ENCODE assay signal across 27 cellular contexts in the genomic region with DNA sequence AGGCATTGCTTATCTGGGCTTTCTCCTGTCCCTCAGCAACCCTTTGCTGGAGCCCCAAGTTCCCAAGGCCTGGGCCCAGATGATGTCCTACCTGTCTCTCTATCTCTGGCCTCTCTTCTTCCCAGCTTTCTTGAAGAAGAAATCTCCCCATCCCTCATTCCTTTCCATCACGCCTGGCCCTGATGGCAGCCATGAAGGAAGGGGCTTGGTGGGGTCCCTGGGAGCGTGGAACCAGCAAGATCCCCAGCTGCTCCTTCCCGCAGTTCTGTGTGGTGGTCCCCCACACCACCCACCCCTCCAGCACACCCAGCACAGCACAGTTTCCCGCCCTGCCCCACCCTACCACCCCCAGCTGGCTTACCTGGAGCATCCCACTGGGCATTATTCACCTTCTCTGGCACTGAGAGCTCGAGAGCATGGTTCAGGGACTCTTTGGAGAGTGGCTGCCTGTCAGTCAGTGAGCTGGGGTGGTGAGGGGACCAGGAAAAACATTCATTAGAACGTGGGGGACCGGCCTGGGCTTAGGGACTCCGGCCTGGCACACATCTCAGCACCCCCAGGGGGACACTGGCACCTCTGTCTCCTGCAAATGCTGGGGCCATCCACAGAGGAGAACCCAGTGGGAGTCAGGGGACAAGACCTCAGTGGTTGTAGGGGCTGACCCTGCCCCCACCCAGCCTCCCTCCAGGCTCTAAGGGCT. TPM values are rescaled to one million over a fixed set of nuclear protein-coding genes. Genes with fewer than 3 reads are reported as not detected.
DNase-seq lines count a peak whose midpoint lies in the region; ATAC-seq and TF ChIP-seq lines count a peak whose summit lies in the region.
"Had no signal": no experiment of that assay in that cellular context is flagged by ENCODE, and none has a peak within 500 bp of the region (broad histone marks: within the 10 kb centered on the region; RNA-seq: fewer than 3 reads in every experiment).

No MANE protein-coding gene starts in this region.

- no peak overlapping the region for H3K4me2 ChIP-seq in neuronal stem cell (ENCODE audit: insufficient read depth, low read length, poor library complexity, severe bottlenecking)
- H3K4me2 ChIP-seq in PC-3 (ENCODE audit: low read length), result no peak overlapping the region

- no peaks in the 10 kb centered on the region for H3K9me2 ChIP-seq in PC-3 (replicated peaks; ENCODE audit: low read length)

- H3K4me3 ChIP-seq in colonic mucosa, result no peak overlapping the region
- H3K4me3 ChIP-seq in neuronal stem cell (ENCODE audit: low read length in 2 of 2), result no peak overlapping the region
- no peak overlapping the region for H3K4me3 ChIP-seq in A673 (ENCODE audit: low read depth, low read length, poor library complexity, severe bottlenecking)
- H3K4me3 ChIP-seq in PC-3 (ENCODE audit: low read length), result no peak overlapping the region
- H3K4me3 ChIP-seq: adrenal gland, breast epithelium, esophagus squamous epithelium, sigmoid colon, SK-N-MC had no signal

- CTCF ChIA-PET in activated CD8-positive, alpha-beta memory T cell treated with anti-CD3 and anti-CD28 coated beads, Interleukin-2, amount 10 ng/mL, durations not matched to agents 7 days and 5 days (lab: Charles Lee), result interaction anchor here (2.0 kb wide), 1 partner anchor 12 kb away, joined by 8 read pairs; no protein-coding TSS in a partner anchor
- CTCF ChIA-PET in A673 (lab: Charles Lee), result interaction anchor here (0.6 kb wide), 1 partner anchor 26 kb away, joined by 3 read pairs; a partner anchor contains a TSS
- CTCF ChIA-PET in PC-3 (lab: Charles Lee), result no interaction called here

- H3K27ac Mint-ChIP-seq in activated CD8-positive, alpha-beta memory T cell treated with anti-CD3 and anti-CD28 coated beads, Interleukin-2, amount 10 ng/mL, durations not matched to agents 7 days and 5 days, result no peak overlapping the region
- H3K27ac Mint-ChIP-seq: T-helper 17 cell had no signal

- no TSS peak for BruUV-seq in A673 (replicated peaks; lab: Mats Ljungman, UMichigan)
- no TSS peak for BruUV-seq in PC-3 (replicated peaks; lab: Mats Ljungman, UMichigan)

- no peak overlapping the region for H4K8ac ChIP-seq in neuronal stem cell (ENCODE audit: low read depth, low read length)

- H3K27ac ChIP-seq in colonic mucosa (no peak overlapping the region), neuronal stem cell (replicated peaks; ENCODE audit: low read length) (no peak overlapping the region), A673 (ENCODE audit: low read depth, low read length, poor library complexity, severe bottlenecking) (no peak overlapping the region), PC-3 (ENCODE audit: low read length) (no peak overlapping the region)
- H3K27ac ChIP-seq: adrenal gland, breast epithelium, sigmoid colon, SK-N-MC had no signal

- H3K27me3 ChIP-seq in colonic mucosa (no peaks in the 10 kb centered on the region), neuronal stem cell (ENCODE audit: control insufficient read depth in 3 of 3, insufficient read depth in 3 of 3, low read depth in 1 of 3, low read length in 3 of 3) (peaks cover 0 to 8% (median 0%) of the 10 kb centered on the region in 3 experiments), A673 (replicated peaks; ENCODE audit: insufficient read depth, low read depth, low read length, poor library complexity) (no peaks in the 10 kb centered on the region), PC-3 (ENCODE audit: low read length) (no peaks in the 10 kb centered on the region)
- H3K27me3 ChIP-seq: adrenal gland, esophagus squamous epithelium, sigmoid colon had no signal

- H3K4me1 ChIP-seq in colonic mucosa (peaks cover 11% of the 10 kb centered on the region), neuronal stem cell (ENCODE audit: control insufficient read depth in 2 of 2, insufficient read depth in 1 of 2, low read depth in 1 of 2, low read length in 2 of 2) (peaks cover 5 to 12% of the 10 kb centered on the region in 2 donors), A673 (ENCODE audit: insufficient read depth, low read length, poor library complexity, severe bottlenecking) (no peaks in the 10 kb centered on the region), PC-3 (ENCODE audit: insufficient read depth, low read length) (peaks cover 51% of the 10 kb centered on the region)
- H3K4me1 ChIP-seq: breast epithelium had no signal

- peak; percentile 21 for DNase-seq in activated CD8-positive, alpha-beta memory T cell treated with anti-CD3 and anti-CD28 coated beads, Interleukin-2, amount 10 ng/mL, durations not matched to agents 7 days and 5 days
- no peak for DNase-seq in activated CD8-positive, alpha-beta memory T cell treated with anti-CD3 and anti-CD28 coated beads, Interleukin-2, amount 50 U/mL, for 48 hours
- peak; percentile 16 for DNase-seq in colonic mucosa
- DNase-seq in neuronal stem cell (ENCODE audit: low spot score), result no peak
- peak; percentile 39 for DNase-seq in ureter (ENCODE audit: low spot score)
- DNase-seq in A673 (ENCODE audit: low spot score), result no peak
- DNase-seq in PC-3, result no peak
- DNase-seq in NCI-H1694 (lab: John Stamatoyannopoulos, UW), result no peak
- DNase-seq: activated CD4-positive, alpha-beta T cell treated with anti-CD3 and anti-CD28 coated beads, Interleukin-2, amount 50 U/mL, for 4 hours; activated naive CD4-positive, alpha-beta T cell; activated T-cell treated with anti-CD3 and anti-CD28 coated beads, Interleukin-2, amount 50 U/mL, for 1 hour; Calu3; esophagus squamous epithelium; HCEC 1CT; left ventricle myocardium superior; midbrain; NCI-H1694 treated with DMSO at 0.1 percent for 48 hours; NCI-H524 treated with DMSO at 0.1 percent for 48 hours; RPMI8226; sigmoid colon; T-helper 17 cell had no signal

- no peak overlapping the region for H3K23ac ChIP-seq in neuronal stem cell (ENCODE audit: low read depth, low read length, poor library complexity)

- H3K9ac ChIP-seq in colonic mucosa (ENCODE audit: low read depth in 2 of 2, low read length in 2 of 2) (no peak overlapping the region), neuronal stem cell (ENCODE audit: low read depth, low read length, poor library complexity) (no peak overlapping the region), PC-3 (ENCODE audit: low read length) (no peak overlapping the region)

- H3K4me1 Mint-ChIP-seq in activated CD8-positive, alpha-beta memory T cell treated with anti-CD3 and anti-CD28 coated beads, Interleukin-2, amount 10 ng/mL, durations not matched to agents 7 days and 5 days, result peaks cover 1% of the 10 kb centered on the region

- intact Hi-C loops in colonic mucosa (cut with DNase I), result no loop called here
- intact Hi-C loops in A673 (cut with micrococcal nuclease; ENCODE audit: unreplicated experiment), result no loop called here
- intact Hi-C loops in PC-3 (cut with micrococcal nuclease), result no loop called here

- no peaks in the 10 kb centered on the region for H3K9me3 Mint-ChIP-seq in activated CD8-positive, alpha-beta memory T cell treated with anti-CD3 and anti-CD28 coated beads, Interleukin-2, amount 10 ng/mL, durations not matched to agents 7 days and 5 days (ENCODE audit: low read depth)
- H3K9me3 Mint-ChIP-seq: nephron had no signal

- no peaks in the 10 kb centered on the region for H4K20me1 ChIP-seq in PC-3 (ENCODE audit: low read length)

- H3K18ac ChIP-seq in neuronal stem cell (ENCODE audit: low read length), result peak overlapping the region; percentile 2

- POLR2A ChIA-PET in A673 (lab: Charles Lee; ENCODE audit: low non-redundant PET), result no interaction called here
- POLR2A ChIA-PET in PC-3 (lab: Charles Lee; ENCODE audit: unreplicated experiment), result no interaction called here

- peaks cover 9% of the 10 kb centered on the region for H3K27me3 Mint-ChIP-seq in activated CD8-positive, alpha-beta memory T cell treated with anti-CD3 and anti-CD28 coated beads, Interleukin-2, amount 10 ng/mL, durations not matched to agents 7 days and 5 days

- no peaks in the 10 kb centered on the region for H3F3A ChIP-seq in PC-3 (ENCODE audit: low read length, unreplicated experiment)

- H3K9me3 ChIP-seq in colonic mucosa (no peaks in the 10 kb centered on the region), neuronal stem cell (replicated peaks in 1 of 2; ENCODE audit: control insufficient read depth in 2 of 2, insufficient read depth in 1 of 2, low read depth in 1 of 2, low read length in 2 of 2) (no peaks in the 10 kb centered on the region), A673 (ENCODE audit: low read depth, low read length, poor library complexity, severe bottlenecking) (no peaks in the 10 kb centered on the region), PC-3 (ENCODE audit: low read length) (no peaks in the 10 kb centered on the region)
- H3K9me3 ChIP-seq: adrenal gland, breast epithelium, esophagus squamous epithelium, sigmoid colon had no signal

- no peak overlapping the region for H2BK12ac ChIP-seq in neuronal stem cell (ENCODE audit: low read length)

- WGBS in neuronal stem cell (ENCODE audit: extremely low coverage in 2 of 2, insufficient read length in 2 of 2, insufficient replicate concordance in 1 of 2), 2 donors, result no CpG with 5 or more reads among the region's 8 CpGs

- no peaks in the 10 kb centered on the region for H3K79me1 ChIP-seq in neuronal stem cell (ENCODE audit: low read depth, low read length)

- H3K36me3 Mint-ChIP-seq in activated CD8-positive, alpha-beta memory T cell treated with anti-CD3 and anti-CD28 coated beads, Interleukin-2, amount 10 ng/mL, durations not matched to agents 7 days and 5 days, result no peaks in the 10 kb centered on the region

- H2AK5ac ChIP-seq in neuronal stem cell (ENCODE audit: low read depth, low read length), result peak overlapping the region; percentile 31

- no peaks in the 10 kb centered on the region for H3K36me3 ChIP-seq in colonic mucosa
- no peaks in the 10 kb centered on the region for H3K36me3 ChIP-seq in neuronal stem cell (replicated peaks in 1 of 2; ENCODE audit: control insufficient read depth in 2 of 2, insufficient read depth in 2 of 2, low read length in 2 of 2)
- no peaks in the 10 kb centered on the region for H3K36me3 ChIP-seq in A673 (ENCODE audit: insufficient read depth, low read length, poor library complexity, severe bottlenecking)
- H3K36me3 ChIP-seq in PC-3 (ENCODE audit: low read depth, low read length), result no peaks in the 10 kb centered on the region
- H3K36me3 ChIP-seq: adrenal gland, breast epithelium, esophagus squamous epithelium, sigmoid colon had no signal

- no peaks in the 10 kb centered on the region for H3K79me2 ChIP-seq in PC-3 (ENCODE audit: low read length)

- H2BK5ac ChIP-seq in neuronal stem cell (ENCODE audit: low read length), result no peak overlapping the region

- H3K4me3 Mint-ChIP-seq in activated CD8-positive, alpha-beta memory T cell treated with anti-CD3 and anti-CD28 coated beads, Interleukin-2, amount 10 ng/mL, durations not matched to agents 7 days and 5 days, result no peak overlapping the region
- H3K4me3 Mint-ChIP-seq: nephron, T-helper 17 cell had no signal

- no peak overlapping the region for H3K4ac ChIP-seq in neuronal stem cell (ENCODE audit: low read length)

- H4K91ac ChIP-seq in neuronal stem cell (ENCODE audit: low read depth, low read length, poor library complexity), result no peak overlapping the region

- no peak overlapping the region for H2BK15ac ChIP-seq in neuronal stem cell (ENCODE audit: low read length)

- H2BK120ac ChIP-seq in neuronal stem cell (ENCODE audit: low read depth, low read length), result no peak overlapping the region

- H2AFZ ChIP-seq in neuronal stem cell (ENCODE audit: low read length), result no peak overlapping the region
- no peak overlapping the region for H2AFZ ChIP-seq in PC-3 (ENCODE audit: low read length)

- no peak for ATAC-seq in activated CD8-positive, alpha-beta memory T cell treated with anti-CD3 and anti-CD28 coated beads, Interleukin-2, amount 10 ng/mL, durations not matched to agents 7 days and 5 days
- no peak for ATAC-seq in PC-3
- ATAC-seq: left ventricle myocardium superior, T-helper 17 cell had no signal

- TF ChIP-seq CTCF in colonic mucosa (IDR thresholded peaks at IDR 0.05) (no peak), A673 (conservative IDR thresholded peaks at IDR 0.05; ENCODE audit: low read depth, low read length) (no peak), PC-3 (conservative IDR thresholded peaks at IDR 0.05; ENCODE audit: low read depth, low read length) (no peak)

- H3K14ac ChIP-seq in neuronal stem cell (ENCODE audit: low read length), result no peak overlapping the region

RNA-seq across cellular contexts. Expression of a gene that starts 26.6 kb away (rescaled TPM):
- total RNA-seq in activated CD8-positive, alpha-beta memory T cell treated with anti-CD3 and anti-CD28 coated beads, Interleukin-2, amount 10 ng/mL, durations not matched to agents 7 days and 5 days, result under 1 TPM in 1 of 2 experiments, not detected in 1; 0.28 TPM
- total RNA-seq in colonic mucosa (under 1 TPM; 0.58 to 0.59 TPM), ureter (1.6 TPM), A673 (2021) (0.35 and 0.45 TPM in 2 replicates), PC-3 (2014; rRNA removed) (0.36 and 0.40 TPM in 2 replicates)
- 0.57 TPM for polyA plus RNA-seq in neuronal stem cell (2013, experiment 1 of 2)
- 0.93 TPM for polyA plus RNA-seq in neuronal stem cell (2013, experiment 2 of 2)
- total RNA-seq: Daoy had no signal

RNA-seq across cellular contexts. Expression of a gene that starts 56.6 kb away (rescaled TPM):
- 10 to 100 TPM; 34.0 to 35.8 TPM for total RNA-seq in activated CD8-positive, alpha-beta memory T cell treated with anti-CD3 and anti-CD28 coated beads, Interleukin-2, amount 10 ng/mL, durations not matched to agents 7 days and 5 days
- total RNA-seq in colonic mucosa, result 10 to 100 TPM; 42.6 to 54.5 TPM
- polyA plus RNA-seq in neuronal stem cell (2013, experiment 1 of 2), result 0.08 TPM
- polyA plus RNA-seq in neuronal stem cell (2013, experiment 2 of 2), result 0.06 TPM
- total RNA-seq in ureter, result 78.0 TPM
- 12.0 and 15.7 TPM in 2 replicates for total RNA-seq in A673 (2021)
- total RNA-seq in PC-3 (2014; rRNA removed), result 1.3 and 5.4 TPM in 2 replicates
- total RNA-seq: LHCN-M2 had no signal

RNA-seq across cellular contexts. Expression of a gene that starts 58.6 kb away (rescaled TPM):
- total RNA-seq in activated CD8-positive, alpha-beta memory T cell treated with anti-CD3 and anti-CD28 coated beads, Interleukin-2, amount 10 ng/mL, durations not matched to agents 7 days and 5 days, result 100 to 1,000 TPM in 1 of 2 experiments, 10 to 100 TPM in 1; 97.9 to 105 TPM
- total RNA-seq in colonic mucosa, result 100 to 1,000 TPM; 203 to 264 TPM
- 8.8 TPM for polyA plus RNA-seq in neuronal stem cell (2013, experiment 1 of 2)
- 7.7 TPM for polyA plus RNA-seq in neuronal stem cell (2013, experiment 2 of 2)
- 85.7 TPM for total RNA-seq in ureter
- 83.8 and 112 TPM in 2 replicates for total RNA-seq in A673 (2021)
- total RNA-seq in PC-3 (2014; rRNA removed), result 55.0 and 78.8 TPM in 2 replicates

Comparison
In these comparisons a context has a peak if more than half of its experiments do, and no peak if none do; other contexts are left out.
1. DNase-seq: peak in activated CD8-positive, alpha-beta memory T cell treated with anti-CD3 and anti-CD28 coated beads, Interleukin-2, amount 10 ng/mL, durations not matched to agents 7 days and 5 days (single experiment), colonic mucosa (single experiment) and ureter (single experiment); none in activated CD8-positive, alpha-beta memory T cell treated with anti-CD3 and anti-CD28 coated beads, Interleukin-2, amount 50 U/mL, for 48 hours (single experiment), neuronal stem cell (single experiment), A673 (single experiment), PC-3 (single experiment) and NCI-H1694 (single experiment).